12 cellular contexts compared by ENCODE assay signal in genomic region chr9:33157960-33158359, GRCh38. TPM values are rescaled to one million over a fixed set of nuclear protein-coding genes. Genes with fewer than 3 reads are reported as not detected.
DNase-seq lines count a peak whose midpoint lies in the region; TF ChIP-seq lines count a peak whose summit lies in the region.
"Had no signal": no experiment of that assay in that cellular context is flagged by ENCODE, and none has a peak within 500 bp of the region (broad histone marks: within the 10 kb centered on the region; RNA-seq: fewer than 3 reads in every experiment).

No MANE protein-coding gene starts in this region.

- no peaks in the 10 kb centered on the region for H3K36me3 Mint-ChIP-seq in nephron (ENCODE audit: low read depth)

- DNase-seq in dorsolateral prefrontal cortex (no peak), NCI-H2081 treated with DMSO at 0.1 percent for 48 hours (lab: John Stamatoyannopoulos, UW) (no peak), anterior cingulate cortex (lab: John Stamatoyannopoulos, UW) (no peak)
- no peak for DNase-seq in stimulated activated CD4-positive, alpha-beta T cell treated with anti-CD3 and anti-CD28 coated beads, Interleukin-2, amount 100 ng/mL, for 48 hours
- DNase-seq in stimulated activated CD4-positive, alpha-beta T cell treated with anti-CD3 and anti-CD28 coated beads, Interleukin-12 subunit alpha, Interleukin-12 subunit beta, amount 100 ng/mL, for 4 hours: no peak
- DNase-seq: DMS79; KBM-7; stimulated activated naive CD4-positive, alpha-beta T cell had no signal

- H3K27ac ChIP-seq in 22Rv1: peak overlapping the region; percentile 94; the same call in 1 of the 2 replicates
- peak overlapping the region; percentile 21 for H3K27ac ChIP-seq in KOPT-K1 (ENCODE audit: low read depth, low read length, poor library complexity, severe bottlenecking)
- H3K27ac ChIP-seq in dorsolateral prefrontal cortex: peak overlapping the region in 50 of 59 donors; percentile 16 to 94 (median 78)

- no peaks in the 10 kb centered on the region for H3K27me3 Mint-ChIP-seq in nephron (ENCODE audit: low read depth)

- no peaks in the 10 kb centered on the region for H3K9me3 Mint-ChIP-seq in nephron

- H3K4me3 Mint-ChIP-seq in nephron: peak overlapping the region in 2 of 3 experiments; percentile 10 to 22

- H3K9me3 ChIP-seq in KOPT-K1 (ENCODE audit: insufficient read depth, low read length, poor library complexity, severe bottlenecking): no peaks in the 10 kb centered on the region
- H3K9me3 ChIP-seq: mucosa of descending colon had no signal

- no peaks in the 10 kb centered on the region for H3K36me3 ChIP-seq in KOPT-K1 (ENCODE audit: insufficient read depth, low read length)

- H3K27ac Mint-ChIP-seq in nephron: peak overlapping the region; percentile 93 to 99 (median 99)

- TF ChIP-seq CTCF in 22Rv1 (IDR thresholded peaks at IDR 0.05): no peak
- TF ChIP-seq CTCF in dorsolateral prefrontal cortex (IDR thresholded peaks at IDR 0.05 in 54 of 56, conservative IDR thresholded peaks at IDR 0.05 in 2 of 56; ENCODE audit: low read depth in 1 of 56, partially characterized antibody in 56 of 56): no peak
- TF ChIP-seq CTCF in nephron (IDR thresholded peaks at IDR 0.05; ENCODE audit: unreplicated experiment in 3 of 3): no peak

- no peaks in the 10 kb centered on the region for H3K27me3 ChIP-seq in dorsolateral prefrontal cortex

- intact Hi-C loops in dorsolateral prefrontal cortex (cut with DNase I): no loop called here

- H3K4me1 Mint-ChIP-seq in nephron: peaks cover 76% of the 10 kb centered on the region

- H3K4me3 ChIP-seq in dorsolateral prefrontal cortex: no peak overlapping the region
- H3K4me3 ChIP-seq: mucosa of descending colon had no signal

RNA-seq across cellular contexts. Expression of gene B4GALT1, which starts 9.2 kb away (rescaled TPM):
- total RNA-seq in dorsolateral prefrontal cortex: 10 to 100 TPM in 8 of 120 experiments, 1 to 10 TPM in 112; 2.8 to 13.3 (median 6.0) TPM

Comparison
In these comparisons a context has a peak if more than half of its experiments do, and no peak if none do; other contexts are left out.
1. H3K27ac ChIP-seq: peak in every context shown above with its lines; median percentile 94 in 22Rv1; 78 in dorsolateral prefrontal cortex; 21 in KOPT-K1.